Comparison of ENCODE assay signal across 12 cellular contexts in the genomic region with DNA sequence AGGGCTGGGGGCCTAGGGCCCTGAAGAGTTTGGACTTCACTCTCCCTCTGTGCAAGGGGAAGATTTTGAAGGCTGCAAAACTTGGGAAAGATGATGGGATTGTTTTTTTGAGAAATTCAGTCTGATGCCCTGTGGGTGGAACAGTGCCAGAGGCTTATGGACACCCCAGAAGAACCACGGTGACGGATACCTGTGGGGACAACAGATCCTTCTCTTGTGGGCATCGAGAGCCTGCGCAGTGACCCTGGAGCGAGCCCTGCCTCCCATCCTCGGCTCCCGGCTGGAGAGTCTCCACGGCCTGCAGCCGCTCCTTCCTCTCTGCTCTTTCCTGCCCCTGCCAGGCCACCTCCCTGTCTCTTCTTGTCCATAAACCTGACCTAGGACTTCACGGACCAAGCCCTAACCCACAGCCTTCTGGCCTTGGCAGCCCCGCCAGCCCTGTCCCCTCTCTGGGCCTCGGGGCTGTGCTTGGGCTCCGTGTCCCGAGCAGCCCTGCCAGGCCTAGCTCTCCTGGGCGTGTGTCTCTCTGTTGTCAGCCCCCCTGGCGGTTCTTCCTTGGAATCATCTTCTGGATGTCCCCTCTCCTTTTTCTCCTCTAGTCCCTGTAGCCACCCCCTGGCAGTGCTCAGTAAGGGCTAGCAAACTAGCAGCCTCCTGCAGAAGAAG.
DNase-seq lines count a peak whose midpoint lies in the region; ATAC-seq and TF ChIP-seq lines count a peak whose summit lies in the region.
"Had no signal": no experiment of that assay in that cellular context is flagged by ENCODE, and none has a peak within 500 bp of the region (broad histone marks: within the 10 kb centered on the region; RNA-seq: fewer than 3 reads in every experiment).

No MANE protein-coding gene starts in this region.

- no peak overlapping the region for H3K4me3 ChIP-seq in aorta (ENCODE audit: low read length in 2 of 2)
- H3K4me3 ChIP-seq: lung, psoas muscle had no signal

- H3K27me3 Mint-ChIP-seq in neural crest cell (ENCODE audit: low read depth) (no peaks in the 10 kb centered on the region), type B pancreatic cell (no peaks in the 10 kb centered on the region)
- H3K27me3 Mint-ChIP-seq: activated naive CD8-positive, alpha-beta T cell treated with anti-CD3 and anti-CD28 coated beads, Interleukin-2, amount 50 U/mL, for 24 hours had no signal

- peak overlapping the region; percentile 36 to 44 for H3K27ac Mint-ChIP-seq in activated naive CD4-positive, alpha-beta T cell treated with anti-CD3 and anti-CD28 coated beads, Interleukin-2, amount 50 U/mL, for 72 hours
- H3K27ac Mint-ChIP-seq in neural crest cell (ENCODE audit: unreplicated experiment) (peak overlapping the region; percentile 62), type B pancreatic cell (no peak overlapping the region)
- H3K27ac Mint-ChIP-seq: activated naive CD8-positive, alpha-beta T cell treated with anti-CD3 and anti-CD28 coated beads, Interleukin-2, amount 50 U/mL, for 24 hours had no signal

- intact Hi-C loops in Right ventricle myocardium superior (cut with DNase I) (no loop called here), aorta (cut with DNase I) (no loop called here)

- ATAC-seq in activated naive CD4-positive, alpha-beta T cell treated with anti-CD3 and anti-CD28 coated beads, Interleukin-2, amount 50 U/mL, for 72 hours = no peak
- peak; percentile 40 for ATAC-seq in Right ventricle myocardium superior (ENCODE audit: poor library complexity)
- ATAC-seq in aorta (ENCODE audit: low FRiP score) = peak; percentile 54
- ATAC-seq in GM21390 (IDR thresholded peaks at IDR 0.05; ENCODE audit: unreplicated experiment) = no peak
- ATAC-seq: activated naive CD8-positive, alpha-beta T cell treated with anti-CD3 and anti-CD28 coated beads, Interleukin-2, amount 50 U/mL, for 24 hours had no signal

- peak in 1 of 2 donors; percentile 41 for DNase-seq in activated naive CD4-positive, alpha-beta T cell treated with anti-CD3 and anti-CD28 coated beads, Interleukin-2, amount 50 U/mL, for 72 hours (ENCODE audit: low spot score in 2 of 2)
- DNase-seq in activated naive CD4-positive, alpha-beta T cell (lab: John Stamatoyannopoulos, UW) = no peak
- no peak for DNase-seq in Right ventricle myocardium superior
- no peak for DNase-seq in neural crest cell (ENCODE audit: low read depth, low spot score)
- DNase-seq in aorta = peak; percentile 50 to 66
- DNase-seq in type B pancreatic cell (ENCODE audit: extremely low spot score, unreplicated experiment) = no peak
- DNase-seq in NCI-H524 treated with DMSO at 0.1 percent for 48 hours (lab: John Stamatoyannopoulos, UW) = no peak
- DNase-seq: activated naive CD8-positive, alpha-beta T cell treated with anti-CD3 and anti-CD28 coated beads, Interleukin-2, amount 50 U/mL, for 24 hours; NCI-H345; psoas muscle had no signal

- H3K9me3 Mint-ChIP-seq in activated naive CD4-positive, alpha-beta T cell treated with anti-CD3 and anti-CD28 coated beads, Interleukin-2, amount 50 U/mL, for 72 hours = peaks cover 0 to 15% of the 10 kb centered on the region in 2 donors
- no peaks in the 10 kb centered on the region for H3K9me3 Mint-ChIP-seq in neural crest cell
- H3K9me3 Mint-ChIP-seq in type B pancreatic cell = peaks cover 11% of the 10 kb centered on the region

- peak overlapping the region in 1 of 2 donors; percentile 15 for H3K27ac ChIP-seq in aorta (ENCODE audit: low read depth in 1 of 2, low read length in 2 of 2)
- H3K27ac ChIP-seq: psoas muscle had no signal

- H3K4me3 Mint-ChIP-seq in neural crest cell (no peak overlapping the region), type B pancreatic cell (no peak overlapping the region)
- H3K4me3 Mint-ChIP-seq: activated naive CD8-positive, alpha-beta T cell treated with anti-CD3 and anti-CD28 coated beads, Interleukin-2, amount 50 U/mL, for 24 hours had no signal

- H3K4me1 Mint-ChIP-seq in neural crest cell (peaks cover 26% of the 10 kb centered on the region), type B pancreatic cell (ENCODE audit: unreplicated experiment) (peaks cover 46% of the 10 kb centered on the region)

- no peaks in the 10 kb centered on the region for H3K9me3 ChIP-seq in aorta (ENCODE audit: control insufficient read depth, low read length)
- H3K9me3 ChIP-seq: psoas muscle had no signal

- TF ChIP-seq CTCF in neural crest cell (conservative IDR thresholded peaks at IDR 0.05) (no peak), type B pancreatic cell (conservative IDR thresholded peaks at IDR 0.05) (no peak)

- peaks cover 0 to 23% of the 10 kb centered on the region in 2 donors for H3K36me3 Mint-ChIP-seq in activated naive CD4-positive, alpha-beta T cell treated with anti-CD3 and anti-CD28 coated beads, Interleukin-2, amount 50 U/mL, for 72 hours
- H3K36me3 Mint-ChIP-seq in neural crest cell (ENCODE audit: low read depth) (peaks cover 20% of the 10 kb centered on the region), type B pancreatic cell (peaks cover 20% of the 10 kb centered on the region)

- H3K27me3 ChIP-seq in aorta (ENCODE audit: control insufficient read depth in 1 of 2, insufficient read depth in 2 of 2, low read length in 1 of 2) = no peaks in the 10 kb centered on the region

- no peaks in the 10 kb centered on the region for H3K36me3 ChIP-seq in aorta (ENCODE audit: control insufficient read depth in 1 of 2, insufficient read depth in 2 of 2, low read length in 1 of 2)

- no peaks in the 10 kb centered on the region for H3K4me1 ChIP-seq in aorta (ENCODE audit: control insufficient read depth in 1 of 2, insufficient read depth in 2 of 2, low read length in 2 of 2)

- WGBS in aorta, 2 donors = 56 to 67% methylated on average over 16 of the region's 16 CpGs

Comparison
In these comparisons a context has a peak if more than half of its experiments do, and no peak if none do; other contexts are left out.
1. ATAC-seq: peak in Right ventricle myocardium superior (single experiment) and aorta (single experiment); none in activated naive CD4-positive, alpha-beta T cell treated with anti-CD3 and anti-CD28 coated beads, Interleukin-2, amount 50 U/mL, for 72 hours (0 of 2) and GM21390 (single experiment).
2. DNase-seq: peak in aorta (2 of 2); none in activated naive CD4-positive, alpha-beta T cell (0 of 4), Right ventricle myocardium superior (single experiment), neural crest cell (single experiment), type B pancreatic cell (single experiment) and NCI-H524 treated with DMSO at 0.1 percent for 48 hours (single experiment).